6 cellular contexts compared by ENCODE assay signal in the genomic region with DNA sequence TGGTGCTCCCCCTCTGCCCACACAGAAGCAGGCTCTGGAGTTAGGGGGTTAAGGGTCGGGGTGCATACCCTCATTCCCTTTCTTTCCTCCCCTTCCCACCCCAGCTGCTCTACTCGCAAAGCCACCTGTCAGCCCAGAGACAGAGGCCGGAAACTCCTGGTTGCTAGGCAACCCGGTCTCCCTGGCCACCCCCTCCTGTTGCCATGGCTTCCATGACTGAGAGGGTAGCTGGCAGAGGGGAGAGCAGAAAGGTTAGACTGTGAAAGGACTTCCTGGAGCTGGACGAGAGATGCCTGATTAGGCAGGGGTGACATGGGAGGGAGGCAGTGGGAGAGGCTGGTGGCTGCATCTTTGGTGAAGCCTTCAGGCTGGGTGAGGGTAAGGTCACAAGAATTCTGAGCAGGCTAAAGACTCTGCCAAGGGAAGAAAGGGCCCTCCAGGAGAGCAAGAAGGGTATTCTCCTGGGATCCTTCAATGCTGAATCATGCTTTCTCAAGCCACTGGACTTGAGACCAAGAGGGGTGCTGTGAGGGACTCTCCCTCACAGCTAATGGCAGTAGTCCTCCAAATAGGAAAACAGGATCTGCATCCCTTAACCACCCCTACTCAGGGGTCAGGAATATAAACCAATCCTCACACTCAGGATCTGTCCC. TPM values are rescaled to one million over a fixed set of nuclear protein-coding genes. Genes with fewer than 3 reads are reported as not detected.
A peak's percentile ranks its signal among the peaks of the same experiment; 100 is the strongest.
DNase-seq lines count a peak whose midpoint lies in the region; ATAC-seq, FAIRE-seq and TF ChIP-seq lines count a peak whose summit lies in the region.

No MANE protein-coding gene starts in this region.

- ATAC-seq in HG03460 (IDR thresholded peaks at IDR 0.05; ENCODE audit: unreplicated experiment) = no peak

- POLR2A ChIA-PET in PC-9 (lab: Charles Lee; ENCODE audit: unreplicated experiment) = no interaction called here

- intact Hi-C loops in PC-9 (cut with micrococcal nuclease; ENCODE audit: unreplicated experiment) = no loop called here
- intact Hi-C loops in ovary (cut with DNase I) = no loop called here

- H3K4me2 ChIP-seq in PC-9 = no peak overlapping the region

- TF ChIP-seq EP300 in ovary (IDR thresholded peaks at IDR 0.05) = no peak

- peaks cover 55% of the 10 kb centered on the region for H3K27me3 ChIP-seq in PC-9 (ENCODE audit: insufficient read depth, low read depth)
- H3K27me3 ChIP-seq in ovary = no peaks in the 10 kb centered on the region

- H3K27ac ChIP-seq in PC-9 (no peak overlapping the region), ovary (no peak overlapping the region)

- H3K4me3 ChIP-seq in PC-9 = no peak overlapping the region
- no peak overlapping the region for H3K4me3 ChIP-seq in ovary

- TF ChIP-seq CTCF in PC-9 (conservative IDR thresholded peaks at IDR 0.05) (no peak), ovary (IDR thresholded peaks at IDR 0.05) (no peak)

- BruUV-seq in PC-9 (replicated peaks; lab: Mats Ljungman, UMichigan) = no TSS peak

- H3K36me3 ChIP-seq in PC-9 (ENCODE audit: low read depth) (no peaks in the 10 kb centered on the region), ovary (no peaks in the 10 kb centered on the region)

- H2AFZ ChIP-seq in PC-9 = no peak overlapping the region

- no peaks in the 10 kb centered on the region for H3K9me2 ChIP-seq in PC-9 (ENCODE audit: insufficient read depth)

- peak; percentile 72 for DNase-seq in H54 (ENCODE audit: insufficient read length, low spot score)
- peak; percentile 86 for DNase-seq in NCI-H510A (lab: John Stamatoyannopoulos, UW)
- peak; percentile 85 for DNase-seq in left kidney (ENCODE audit: low read depth, low spot score)
- no peak for DNase-seq in PC-9
- DNase-seq in ovary = no peak

- H3K9me3 ChIP-seq in PC-9 (ENCODE audit: insufficient read depth, low read depth) (no peaks in the 10 kb centered on the region), ovary (no peaks in the 10 kb centered on the region)

- CTCF ChIA-PET in PC-9 (lab: Charles Lee) = no interaction called here

- WGBS in ovary, 3 donors = 6 to 21% (median 13%) methylated on average over 5 of the region's 5 CpGs

- no peaks in the 10 kb centered on the region for H4K20me1 ChIP-seq in PC-9 (ENCODE audit: insufficient read depth)

- TF ChIP-seq POLR2A in H54 (IDR thresholded peaks at IDR 0.05; ENCODE audit: low read depth, low read length) (no peak), ovary (IDR thresholded peaks at IDR 0.05) (no peak)

- H3K4me1 ChIP-seq in PC-9 (replicated peaks; ENCODE audit: insufficient read depth) (no peaks in the 10 kb centered on the region), ovary (ENCODE audit: insufficient read depth) (peaks cover 5% of the 10 kb centered on the region)

- FAIRE-seq in H54 (lab: Jason Lieb, UNC) = no peak

- H3K79me2 ChIP-seq in PC-9 (ENCODE audit: low read depth) = no peaks in the 10 kb centered on the region

- no peaks in the 10 kb centered on the region for H3F3A ChIP-seq in PC-9 (ENCODE audit: insufficient read depth, low read depth)

RNA-seq across cellular contexts. Expression of a gene that starts 5.4 kb away (rescaled TPM):
- total RNA-seq in PC-9 (2021) (1.6 and 2.3 TPM in 2 replicates), ovary (10 to 100 TPM in 6 of 7 donors, 1 to 10 TPM in 1; 4.4 to 34.7 (median 24.5) TPM)
- polyA plus RNA-seq in ovary = 10 to 100 TPM in 1 of 2 donors, 1 to 10 TPM in 1; 4.6 to 12.4 TPM

RNA-seq across cellular contexts. Expression of a gene that starts 7.5 kb away (rescaled TPM):
- 6.2 and 12.7 TPM in 2 replicates for total RNA-seq in PC-9 (2021)
- 10 to 100 TPM; 13.5 to 31.1 (median 19.3) TPM for total RNA-seq in ovary
- 10 to 100 TPM in 1 of 2 donors, under 1 TPM in 1; 0.25 to 17.9 TPM for polyA plus RNA-seq in ovary

RNA-seq across cellular contexts. Expression of a gene that starts 17.7 kb away (rescaled TPM):
- 26.3 and 30.8 TPM in 2 replicates for total RNA-seq in PC-9 (2021)
- 10 to 100 TPM; 18.5 to 42.6 (median 35.9) TPM for total RNA-seq in ovary
- 10 to 100 TPM; 16.3 to 20.5 TPM for polyA plus RNA-seq in ovary

RNA-seq across cellular contexts. Expression of a gene that starts 19.2 kb away (rescaled TPM):
- total RNA-seq in PC-9 (2021) (46.2 and 57.7 TPM in 2 replicates), ovary (10 to 100 TPM; 47.7 to 70.8 (median 61.7) TPM)
- polyA plus RNA-seq in ovary = 10 to 100 TPM; 34.7 to 76.5 TPM

RNA-seq across cellular contexts. Expression of a gene that starts 38.2 kb away (rescaled TPM):
- total RNA-seq in PC-9 (2021) (1.0 and 1.4 TPM in 2 replicates), ovary (10 to 100 TPM in 1 of 7 donors, 1 to 10 TPM in 1, under 1 TPM in 3, not detected in 2; 0.37 to 22.3 (median 0.60) TPM)
- polyA plus RNA-seq in ovary = under 1 TPM in 1 of 2 donors, not detected in 1; 0.11 TPM

Comparison
In these comparisons a context has a peak if more than half of its experiments do, and no peak if none do; other contexts are left out.
1. DNase-seq: peak in H54 (single experiment), NCI-H510A (single experiment) and left kidney (single experiment); none in PC-9 (0 of 2) and ovary (0 of 5).